9 cellular contexts compared by ENCODE assay signal in the genomic region with DNA sequence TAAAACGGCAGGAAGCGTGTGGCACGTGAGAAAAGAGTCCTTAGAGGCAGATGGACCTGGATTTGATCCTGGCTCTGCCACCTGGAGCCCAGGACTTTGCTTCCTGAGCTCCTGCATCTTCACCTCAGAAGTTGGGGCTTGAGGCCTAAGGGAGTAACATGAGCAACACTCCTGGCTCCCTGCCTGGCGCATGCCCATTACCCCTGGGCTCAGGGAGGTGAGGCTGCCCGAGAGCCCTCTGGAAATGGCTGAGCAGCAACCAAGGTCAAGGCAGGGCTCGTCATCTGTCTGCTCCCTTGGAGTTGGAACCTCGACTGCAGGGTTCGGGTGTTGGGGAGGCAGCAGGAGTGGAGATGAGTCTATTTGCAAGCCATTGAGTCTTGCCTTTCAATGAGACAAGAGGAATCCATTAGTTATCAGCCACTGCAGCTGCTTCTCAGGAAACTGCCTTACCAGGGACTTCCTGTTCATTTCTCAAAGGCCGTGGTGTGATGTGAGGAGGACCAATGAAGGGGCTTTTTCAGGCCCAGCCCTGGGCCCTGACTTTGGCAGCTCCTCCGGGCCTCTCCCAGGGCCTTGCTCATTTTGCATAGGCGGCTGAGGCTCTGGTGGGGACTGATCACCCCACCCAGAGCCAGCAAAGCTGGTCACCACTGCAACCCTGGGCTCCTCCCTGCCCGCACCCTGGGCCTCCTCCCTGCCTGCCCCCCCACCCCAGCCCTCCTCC. TPM values are rescaled to one million over a fixed set of nuclear protein-coding genes. Genes with fewer than 3 reads are reported as not detected.
DNase-seq lines count a peak whose midpoint lies in the region; ATAC-seq and TF ChIP-seq lines count a peak whose summit lies in the region.
"Had no signal": no experiment of that assay in that cellular context is flagged by ENCODE, and none has a peak within 500 bp of the region (broad histone marks: within the 10 kb centered on the region; RNA-seq: fewer than 3 reads in every experiment).

No MANE protein-coding gene starts in this region.

- peaks cover 3 to 64% (median 24%) of the 10 kb centered on the region in 3 donors for H3K4me1 ChIP-seq in gastroesophageal sphincter

- TF ChIP-seq EP300 in gastroesophageal sphincter (IDR thresholded peaks at IDR 0.05), result no peak

- peak overlapping the region; percentile 32 to 75 (median 66) for H3K27ac ChIP-seq in gastroesophageal sphincter

- no peaks in the 10 kb centered on the region for H3K9me3 ChIP-seq in gastroesophageal sphincter
- H3K9me3 ChIP-seq: HAP-1 had no signal

- ATAC-seq in HG02763 (IDR thresholded peaks at IDR 0.05; ENCODE audit: unreplicated experiment) (peak; percentile 91), gastroesophageal sphincter (peak; percentile 52)

- TF ChIP-seq CTCF in gastroesophageal sphincter (IDR thresholded peaks at IDR 0.05), result no peak

- DNase-seq in stimulated activated naive CD4-positive, alpha-beta T cell (lab: John Stamatoyannopoulos, UW), result peak in 5 of 6 experiments; percentile 6 to 43 (median 23)
- no peak for DNase-seq in stimulated activated naive CD4-positive, alpha-beta T cell treated with Interleukin-2 at 50 U/mL for 16 hours (lab: John Stamatoyannopoulos, UW)
- peak; percentile 49 to 78 for DNase-seq in NCI-H2081 (lab: John Stamatoyannopoulos, UW)
- peak; percentile 77 for DNase-seq in activated CD8-positive, alpha-beta memory T cell treated with anti-CD3 and anti-CD28 coated beads, Interleukin-2, amount 50 U/mL, for 48 hours
- DNase-seq in pulmonary artery endothelial cell (ENCODE audit: low read depth, low spot score), result peak; percentile 71
- no peak for DNase-seq in NCI-H446 treated with DMSO at 0.1 percent for 48 hours (lab: John Stamatoyannopoulos, UW)

- WGBS in gastroesophageal sphincter (ENCODE audit: low coverage in 1 of 2), 2 donors, result 20% methylated on average over 1 of the region's 12 CpGs; no CpG with 5 or more reads in 1 of the 2 donors

- H3K4me3 ChIP-seq in gastroesophageal sphincter, result no peak overlapping the region
- H3K4me3 ChIP-seq: HAP-1 had no signal

- H3K36me3 ChIP-seq in gastroesophageal sphincter, result peaks cover 0 to 20% of the 10 kb centered on the region in 2 donors

- H3K27me3 ChIP-seq in gastroesophageal sphincter, result no peaks in the 10 kb centered on the region

- TF ChIP-seq POLR2A in gastroesophageal sphincter (IDR thresholded peaks at IDR 0.05), result no peak

RNA-seq across cellular contexts. Expression of gene FADS2, which starts 6.3 kb away (rescaled TPM):
- total RNA-seq in gastroesophageal sphincter, result 10 to 100 TPM; 17.6 to 40.0 (median 33.4) TPM
- 160 and 247 TPM in 2 replicates for total RNA-seq in pulmonary artery endothelial cell

RNA-seq across cellular contexts. Expression of gene FADS1, which starts 17.6 kb away (rescaled TPM):
- total RNA-seq in gastroesophageal sphincter (10 to 100 TPM; 20.8 to 37.4 (median 32.0) TPM), pulmonary artery endothelial cell (58.9 and 75.9 TPM in 2 replicates)

RNA-seq across cellular contexts. Expression of gene FEN1, which starts 41.7 kb away (rescaled TPM):
- total RNA-seq in gastroesophageal sphincter (10 to 100 TPM in 1 of 4 donors, 1 to 10 TPM in 3; 7.1 to 14.2 (median 8.1) TPM), pulmonary artery endothelial cell (46.8 and 66.1 TPM in 2 replicates)

RNA-seq across cellular contexts. Expression of gene TMEM258, which starts 42.0 kb away (rescaled TPM):
- total RNA-seq in gastroesophageal sphincter (10 to 100 TPM; 31.4 to 36.7 (median 33.3) TPM), pulmonary artery endothelial cell (54.3 and 112 TPM in 2 replicates)

RNA-seq across cellular contexts. Expression of gene FADS3, which starts 56.9 kb away (rescaled TPM):
- 10 to 100 TPM; 41.6 to 81.6 (median 60.5) TPM for total RNA-seq in gastroesophageal sphincter
- total RNA-seq in pulmonary artery endothelial cell, result 180 and 194 TPM in 2 replicates

Comparison
In these comparisons a context has a peak if more than half of its experiments do, and no peak if none do; other contexts are left out.
1. DNase-seq: peak in stimulated activated naive CD4-positive, alpha-beta T cell (5 of 6), NCI-H2081 (2 of 2), activated CD8-positive, alpha-beta memory T cell treated with anti-CD3 and anti-CD28 coated beads, Interleukin-2, amount 50 U/mL, for 48 hours (single experiment) and pulmonary artery endothelial cell (single experiment); none in stimulated activated naive CD4-positive, alpha-beta T cell treated with Interleukin-2 at 50 U/mL for 16 hours (single experiment) and NCI-H446 treated with DMSO at 0.1 percent for 48 hours (single experiment).